In genomic region chr15:73237910-73238309, GRCh38 we compare ENCODE assay signal across 17 cellular contexts.
DNase-seq lines count a peak whose midpoint lies in the region; ATAC-seq and TF ChIP-seq lines count a peak whose summit lies in the region.
"Had no signal": no experiment of that assay in that cellular context is flagged by ENCODE, and none has a peak within 500 bp of the region (broad histone marks: within the 10 kb centered on the region; RNA-seq: fewer than 3 reads in every experiment).

No MANE protein-coding gene starts in this region.

- H3K9me3 ChIP-seq in body of pancreas (no peaks in the 10 kb centered on the region), uterus (no peaks in the 10 kb centered on the region)

- in situ Hi-C loops in GM13977 (cut with MboI; ENCODE audit: low pct_unique_long_range_greater_than_20kb, low sequenced_read_pairs, unreplicated experiment) = loop anchor here (25.0 kb wide), 1 partner anchor 526 kb away; no protein-coding TSS in a partner anchor

- H3K27ac ChIP-seq in body of pancreas = no peak overlapping the region
- H3K27ac ChIP-seq in uterus = no peak overlapping the region

- no peaks in the 10 kb centered on the region for H3K27me3 ChIP-seq in body of pancreas
- H3K27me3 ChIP-seq in uterus = no peaks in the 10 kb centered on the region

- H3K4me1 ChIP-seq in body of pancreas = no peaks in the 10 kb centered on the region
- no peaks in the 10 kb centered on the region for H3K4me1 ChIP-seq in uterus

- no peak for TF ChIP-seq CTCF in body of pancreas (IDR thresholded peaks at IDR 0.05)
- no peak for TF ChIP-seq CTCF in lower leg skin (IDR thresholded peaks at IDR 0.05)
- no peak for TF ChIP-seq CTCF in GM13977 (IDR thresholded peaks at IDR 0.05; ENCODE audit: extremely low read depth, insufficient read depth, missing control alignments)
- TF ChIP-seq CTCF in uterus (IDR thresholded peaks at IDR 0.05) = no peak

- peak; percentile 11 for DNase-seq in ELF-1 (ENCODE audit: low read depth, low spot score)
- peak; percentile 6 for DNase-seq in NCI-H1694 treated with DMSO at 0.1 percent for 48 hours (lab: John Stamatoyannopoulos, UW)
- DNase-seq in body of pancreas = peak in 1 of 4 donors; percentile 18
- DNase-seq in kidney tubule cell (ENCODE audit: low spot score) = peak; percentile 15
- DNase-seq in lower leg skin (ENCODE audit: low spot score in 2 of 2) = no peak
- DNase-seq in GM13977 (ENCODE audit: low spot score) = no peak
- no peak for DNase-seq in uterus
- DNase-seq: DMS 273 treated with DMSO at 0.1 percent for 48 hours, GOT3, KG1, MV-4-11, NCI-H187 treated with DMSO at 0.1 percent for 48 hours, NCI-H345, NCI-H526, OCI-M1, SHP77 had no signal

- no peak for TF ChIP-seq POLR2A in body of pancreas (IDR thresholded peaks at IDR 0.05)
- no peak for TF ChIP-seq POLR2A in lower leg skin (IDR thresholded peaks at IDR 0.05)
- no peak for TF ChIP-seq POLR2A in uterus (IDR thresholded peaks at IDR 0.05)

- 39 to 57% methylated on average over 3 of the region's 3 CpGs for WGBS in body of pancreas, 2 donors
- 57 to 60% methylated on average over 3 of the region's 3 CpGs for WGBS in lower leg skin, 2 donors

- ATAC-seq in body of pancreas = peak; percentile 35
- no peak for ATAC-seq in GM18498 (IDR thresholded peaks at IDR 0.05; ENCODE audit: unreplicated experiment)

- intact Hi-C loops in body of pancreas (cut with DNase I) (no loop called here), lower leg skin (cut with DNase I; ENCODE audit: low total_unique reads) (no loop called here), uterus (cut with DNase I; ENCODE audit: low total_unique reads) (no loop called here)

- H3K36me3 ChIP-seq in body of pancreas (replicated peaks in 1 of 2; ENCODE audit: insufficient read depth in 1 of 2, low read depth in 2 of 2) (no peaks in the 10 kb centered on the region), uterus (no peaks in the 10 kb centered on the region)

- H3K4me3 ChIP-seq in body of pancreas (no peak overlapping the region), lower leg skin (ENCODE audit: low read depth, poor library complexity, severe bottlenecking) (no peak overlapping the region), uterus (no peak overlapping the region)

Comparison
In these comparisons a context has a peak if more than half of its experiments do, and no peak if none do; other contexts are left out.
1. DNase-seq: peak in ELF-1 (single experiment), NCI-H1694 treated with DMSO at 0.1 percent for 48 hours (single experiment) and kidney tubule cell (single experiment); none in lower leg skin (0 of 2), GM13977 (single experiment) and uterus (0 of 2).